ENCODE assay signal across 16 cellular contexts in the genomic region with DNA sequence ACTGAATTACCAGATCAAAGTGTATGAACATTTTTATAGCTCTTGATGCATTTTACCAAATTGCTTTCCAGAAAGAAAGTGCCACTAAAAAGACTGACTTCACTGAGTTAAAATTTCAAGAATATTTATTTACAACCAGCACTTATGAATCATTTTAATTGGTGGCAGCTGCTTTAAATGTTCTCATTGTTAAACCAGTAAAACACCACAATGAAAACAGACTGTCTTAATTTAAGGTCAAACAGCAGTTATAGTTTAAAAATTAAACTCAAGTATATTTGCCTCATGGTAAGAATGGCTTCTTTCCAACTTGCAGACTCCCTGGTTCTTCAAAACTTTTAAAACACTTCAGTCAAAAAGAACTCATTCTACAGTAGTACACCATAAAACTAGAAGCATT. TPM values are rescaled to one million over a fixed set of nuclear protein-coding genes. Genes with fewer than 3 reads are reported as not detected.
DNase-seq lines count a peak whose midpoint lies in the region; FAIRE-seq and TF ChIP-seq lines count a peak whose summit lies in the region.
"Had no signal": no experiment of that assay in that cellular context is flagged by ENCODE, and none has a peak within 500 bp of the region (broad histone marks: within the 10 kb centered on the region; RNA-seq: fewer than 3 reads in every experiment).

No MANE protein-coding gene starts in this region.

- DNase-seq in BJ (ENCODE audit: low read depth) (peak; percentile 85), myocyte (ENCODE audit: low read depth) (peak; percentile 31), brain microvascular endothelial cell (no peak), SKM-1 treated with dmso at 0.1 percent for 144 hours (lab: John Stamatoyannopoulos, UW; ENCODE audit: unreplicated experiment) (no peak), MCF 10A (ENCODE audit: unreplicated experiment) (no peak), MM.1S (no peak)
- DNase-seq: activated CD8-positive, alpha-beta memory T cell treated with anti-CD3 and anti-CD28 coated beads, Interleukin-2, amount 10 ng/mL, durations not matched to agents 7 days and 5 days; cerebellar nuclear complex; NCI-H524 treated with DMSO at 0.1 percent for 48 hours; stimulated activated CD4-positive, alpha-beta T cell treated with anti-CD3 and anti-CD28 coated beads, Interleukin-4, amount 100 ng/mL, for 24 hours; stimulated activated naive CD4-positive, alpha-beta T cell had no signal

- H3K4me1 ChIP-seq in KMS-11 (ENCODE audit: low read depth, poor library complexity, severe bottlenecking) (peaks cover 70% of the 10 kb centered on the region), MM.1S (ENCODE audit: low read length) (peaks cover 36% of the 10 kb centered on the region)

- TF ChIP-seq CTCF in BJ (IDR thresholded peaks at IDR 0.05; ENCODE audit: insufficient read depth, low read depth, low read length) (no peak), KMS-11 (conservative IDR thresholded peaks at IDR 0.05; ENCODE audit: low read depth, low read length) (no peak), brain microvascular endothelial cell (IDR thresholded peaks at IDR 0.05; ENCODE audit: low read depth, low read length, missing control alignments) (no peak), MCF 10A (IDR thresholded peaks at IDR 0.05; ENCODE audit: unreplicated experiment) (no peak), MM.1S (IDR thresholded peaks at IDR 0.05; ENCODE audit: low read length) (no peak)

- no peaks in the 10 kb centered on the region for H3K36me3 ChIP-seq in BJ (ENCODE audit: control insufficient read depth, insufficient read depth, low read length)
- H3K36me3 ChIP-seq in KMS-11 (ENCODE audit: insufficient read depth): no peaks in the 10 kb centered on the region
- no peaks in the 10 kb centered on the region for H3K36me3 ChIP-seq in brain microvascular endothelial cell (replicated peaks)
- H3K36me3 ChIP-seq in MM.1S (replicated peaks; ENCODE audit: insufficient read depth, low read length): no peaks in the 10 kb centered on the region

- POLR2A ChIA-PET in BJ (lab: Charles Lee) (no interaction called here), MCF 10A (lab: Yijun Ruan, JAX) (no interaction called here)

- CTCF ChIA-PET in BJ (lab: Yijun Ruan, JAX): no interaction called here
- CTCF ChIA-PET in MCF 10A (lab: Yijun Ruan, JAX): interaction anchor here (0.7 kb wide), 1 partner anchor 642 kb away, joined by 3 read pairs; no protein-coding TSS in a partner anchor

- no peak overlapping the region for H3K9ac ChIP-seq in KMS-11
- no peak overlapping the region for H3K9ac ChIP-seq in MM.1S (ENCODE audit: low read length)

- H3K4me1 Mint-ChIP-seq in MCF 10A (ENCODE audit: insufficient read depth, unreplicated experiment): no peaks in the 10 kb centered on the region

- H3K4me3 Mint-ChIP-seq in MCF 10A (ENCODE audit: unreplicated experiment): no peak overlapping the region
- H3K4me3 Mint-ChIP-seq: activated CD8-positive, alpha-beta memory T cell treated with anti-CD3 and anti-CD28 coated beads, Interleukin-2, amount 10 ng/mL, durations not matched to agents 7 days and 5 days; activated naive CD4-positive, alpha-beta T cell treated with anti-CD3 and anti-CD28 coated beads, Interleukin-2, amount 50 U/mL, for 24 hours; CD14-positive monocyte had no signal

- H3K9me3 ChIP-seq in MM.1S (replicated peaks; ENCODE audit: insufficient read depth, low read length): no peaks in the 10 kb centered on the region

- no peaks in the 10 kb centered on the region for H3K9me2 ChIP-seq in MM.1S (replicated peaks; ENCODE audit: insufficient read depth, low read length)

- H3K27ac ChIP-seq in KMS-11 (peak overlapping the region; percentile 89; the same call in 1 of the 2 replicates), brain microvascular endothelial cell (no peak overlapping the region), MM.1S (ENCODE audit: low read length) (no peak overlapping the region)

- H3K27me3 ChIP-seq in BJ (ENCODE audit: control insufficient read depth, insufficient read depth, low read length) (no peaks in the 10 kb centered on the region), KMS-11 (ENCODE audit: insufficient read depth, low read depth) (no peaks in the 10 kb centered on the region), brain microvascular endothelial cell (replicated peaks) (no peaks in the 10 kb centered on the region), MM.1S (replicated peaks; ENCODE audit: insufficient read depth, low read length) (no peaks in the 10 kb centered on the region)

- H4K20me1 ChIP-seq in KMS-11 (ENCODE audit: insufficient read depth) (no peaks in the 10 kb centered on the region), MM.1S (ENCODE audit: insufficient read depth, low read length) (no peaks in the 10 kb centered on the region)

- peaks cover 20% of the 10 kb centered on the region for H3K27me3 Mint-ChIP-seq in MCF 10A (ENCODE audit: insufficient read depth, unreplicated experiment)
- H3K27me3 Mint-ChIP-seq: activated CD8-positive, alpha-beta memory T cell treated with anti-CD3 and anti-CD28 coated beads, Interleukin-2, amount 10 ng/mL, durations not matched to agents 7 days and 5 days; activated naive CD4-positive, alpha-beta T cell treated with anti-CD3 and anti-CD28 coated beads, Interleukin-2, amount 50 U/mL, for 24 hours had no signal

- no TSS peak for BruUV-seq in MCF 10A (replicated peaks; lab: Mats Ljungman, UMichigan)

- no peak overlapping the region for H3K27ac Mint-ChIP-seq in MCF 10A (ENCODE audit: low read depth, unreplicated experiment)
- H3K27ac Mint-ChIP-seq: activated CD8-positive, alpha-beta memory T cell treated with anti-CD3 and anti-CD28 coated beads, Interleukin-2, amount 10 ng/mL, durations not matched to agents 7 days and 5 days; CD14-positive monocyte had no signal

- H3K4me2 ChIP-seq in KMS-11 (peak overlapping the region; percentile 98), MM.1S (ENCODE audit: low read depth, low read length) (no peak overlapping the region)

- FAIRE-seq in colon (lab: Jason Lieb, UNC): peak; percentile 5
- FAIRE-seq: H54 had no signal

- no peaks in the 10 kb centered on the region for H3K36me3 Mint-ChIP-seq in MCF 10A (ENCODE audit: insufficient read depth, unreplicated experiment)
- H3K36me3 Mint-ChIP-seq: CD14-positive monocyte had no signal

- intact Hi-C loops in MCF 10A (cut with micrococcal nuclease): no loop called here

- peaks cover 3% of the 10 kb centered on the region for H3K9me3 Mint-ChIP-seq in MCF 10A (ENCODE audit: unreplicated experiment)
- H3K9me3 Mint-ChIP-seq: activated naive CD4-positive, alpha-beta T cell treated with anti-CD3 and anti-CD28 coated beads, Interleukin-2, amount 50 U/mL, for 24 hours had no signal

- H3F3A ChIP-seq in MM.1S (ENCODE audit: insufficient read depth, low read length): peaks cover 23% of the 10 kb centered on the region

- H3K79me2 ChIP-seq in KMS-11 (ENCODE audit: insufficient read depth, low read depth) (peaks cover 91% of the 10 kb centered on the region), MM.1S (ENCODE audit: low read length) (peaks cover 76% of the 10 kb centered on the region)

- H2AFZ ChIP-seq in KMS-11 (ENCODE audit: low read depth): no peak overlapping the region
- no peak overlapping the region for H2AFZ ChIP-seq in MM.1S (ENCODE audit: low read length)

- H3K4me3 ChIP-seq in BJ (ENCODE audit: low read depth, low read length) (no peak overlapping the region), KMS-11 (IDR thresholded peaks at IDR 0.05; ENCODE audit: insufficient read depth, low read depth, low read length) (no peak overlapping the region), brain microvascular endothelial cell (ENCODE audit: low read depth, low read length) (no peak overlapping the region), MM.1S (ENCODE audit: low read length) (no peak overlapping the region)

- in situ Hi-C loops in brain microvascular endothelial cell (cut with HindIII; ENCODE audit: low pct_ligation_motif_present, low sequenced_read_pairs): no loop called here

RNA-seq across cellular contexts. Expression of gene AMMECR1, which starts 36.9 kb away (rescaled TPM):
- 7.3 and 9.1 TPM in 2 replicates for polyA plus RNA-seq in BJ (2011; rRNA removed)
- 9.5 and 14.5 TPM in 2 replicates for polyA minus RNA-seq in BJ (2011; rRNA and poly(A)+ RNA removed)
- total RNA-seq in myocyte: 12.5 and 17.4 TPM in 2 replicates
- 5.1 TPM for polyA plus RNA-seq in myocyte (2012)
- total RNA-seq in MCF 10A (2022): 20.8 and 27.0 TPM in 2 replicates

Comparison
In these comparisons a context has a peak if more than half of its experiments do, and no peak if none do; other contexts are left out.
1. DNase-seq: peak in BJ (single experiment) and myocyte (single experiment); none in brain microvascular endothelial cell (single experiment), SKM-1 treated with dmso at 0.1 percent for 144 hours (single experiment), MCF 10A (single experiment) and MM.1S (single experiment).